Comparison of ENCODE assay signal across 1 cellular context in genomic region chr6:108562503-108562993, GRCh38.
TF ChIP-seq lines count a peak whose summit lies in the region.

No MANE protein-coding gene starts in this region.

TF ChIP-seq in HepG2, 621 proteins besides CTCF, POLR2A, EP300 and RAD21 (continued from another document):
- TF ChIP-seq, protein P1, sequence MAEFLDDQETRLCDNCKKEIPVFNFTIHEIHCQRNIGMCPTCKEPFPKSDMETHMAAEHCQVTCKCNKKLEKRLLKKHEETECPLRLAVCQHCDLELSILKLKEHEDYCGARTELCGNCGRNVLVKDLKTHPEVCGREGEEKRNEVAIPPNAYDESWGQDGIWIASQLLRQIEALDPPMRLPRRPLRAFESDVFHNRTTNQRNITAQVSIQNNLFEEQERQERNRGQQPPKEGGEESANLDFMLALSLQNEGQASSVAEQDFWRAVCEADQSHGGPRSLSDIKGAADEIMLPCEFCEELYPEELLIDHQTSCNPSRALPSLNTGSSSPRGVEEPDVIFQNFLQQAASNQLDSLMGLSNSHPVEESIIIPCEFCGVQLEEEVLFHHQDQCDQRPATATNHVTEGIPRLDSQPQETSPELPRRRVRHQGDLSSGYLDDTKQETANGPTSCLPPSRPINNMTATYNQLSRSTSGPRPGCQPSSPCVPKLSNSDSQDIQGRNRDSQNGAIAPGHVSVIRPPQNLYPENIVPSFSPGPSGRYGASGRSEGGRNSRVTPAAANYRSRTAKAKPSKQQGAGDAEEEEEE (CRISPR knock-in tag; IDR thresholded peaks at IDR 0.05; ENCODE audit: borderline replicate concordance): no peak
- peak; percentile 59; the same call in 1 of the 2 replicates for TF ChIP-seq WIZ (CRISPR knock-in tag; IDR thresholded peaks at IDR 0.05)
- TF ChIP-seq MAZ (IDR thresholded peaks at IDR 0.05; ENCODE audit: borderline replicate concordance, low read depth, low read length): no peak
- no peak for TF ChIP-seq MAZ (CRISPR knock-in tag; IDR thresholded peaks at IDR 0.05; ENCODE audit: low read depth)
- TF ChIP-seq ZNF776 (CRISPR knock-in tag; IDR thresholded peaks at IDR 0.05): no peak
- no peak for TF ChIP-seq ZNF639 (CRISPR knock-in tag; conservative IDR thresholded peaks at IDR 0.05)
- no peak for TF ChIP-seq NFATC3 (CRISPR knock-in tag; IDR thresholded peaks at IDR 0.05)
- TF ChIP-seq, protein P2, sequence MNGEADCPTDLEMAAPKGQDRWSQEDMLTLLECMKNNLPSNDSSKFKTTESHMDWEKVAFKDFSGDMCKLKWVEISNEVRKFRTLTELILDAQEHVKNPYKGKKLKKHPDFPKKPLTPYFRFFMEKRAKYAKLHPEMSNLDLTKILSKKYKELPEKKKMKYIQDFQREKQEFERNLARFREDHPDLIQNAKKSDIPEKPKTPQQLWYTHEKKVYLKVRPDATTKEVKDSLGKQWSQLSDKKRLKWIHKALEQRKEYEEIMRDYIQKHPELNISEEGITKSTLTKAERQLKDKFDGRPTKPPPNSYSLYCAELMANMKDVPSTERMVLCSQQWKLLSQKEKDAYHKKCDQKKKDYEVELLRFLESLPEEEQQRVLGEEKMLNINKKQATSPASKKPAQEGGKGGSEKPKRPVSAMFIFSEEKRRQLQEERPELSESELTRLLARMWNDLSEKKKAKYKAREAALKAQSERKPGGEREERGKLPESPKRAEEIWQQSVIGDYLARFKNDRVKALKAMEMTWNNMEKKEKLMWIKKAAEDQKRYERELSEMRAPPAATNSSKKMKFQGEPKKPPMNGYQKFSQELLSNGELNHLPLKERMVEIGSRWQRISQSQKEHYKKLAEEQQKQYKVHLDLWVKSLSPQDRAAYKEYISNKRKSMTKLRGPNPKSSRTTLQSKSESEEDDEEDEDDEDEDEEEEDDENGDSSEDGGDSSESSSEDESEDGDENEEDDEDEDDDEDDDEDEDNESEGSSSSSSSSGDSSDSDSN (CRISPR knock-in tag; IDR thresholded peaks at IDR 0.05): peak; percentile 20; the same call in 1 of the 2 replicates
- TF ChIP-seq, protein P3, sequence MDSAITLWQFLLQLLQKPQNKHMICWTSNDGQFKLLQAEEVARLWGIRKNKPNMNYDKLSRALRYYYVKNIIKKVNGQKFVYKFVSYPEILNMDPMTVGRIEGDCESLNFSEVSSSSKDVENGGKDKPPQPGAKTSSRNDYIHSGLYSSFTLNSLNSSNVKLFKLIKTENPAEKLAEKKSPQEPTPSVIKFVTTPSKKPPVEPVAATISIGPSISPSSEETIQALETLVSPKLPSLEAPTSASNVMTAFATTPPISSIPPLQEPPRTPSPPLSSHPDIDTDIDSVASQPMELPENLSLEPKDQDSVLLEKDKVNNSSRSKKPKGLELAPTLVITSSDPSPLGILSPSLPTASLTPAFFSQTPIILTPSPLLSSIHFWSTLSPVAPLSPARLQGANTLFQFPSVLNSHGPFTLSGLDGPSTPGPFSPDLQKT (CRISPR knock-in tag; IDR thresholded peaks at IDR 0.05; ENCODE audit: borderline replicate concordance): no peak
- no peak for TF ChIP-seq POGZ (CRISPR knock-in tag; IDR thresholded peaks at IDR 0.05)
- TF ChIP-seq KMT2B (CRISPR knock-in tag; IDR thresholded peaks at IDR 0.05): no peak
- TF ChIP-seq NFIB (CRISPR knock-in tag; IDR thresholded peaks at IDR 0.05; ENCODE audit: borderline replicate concordance): no peak
- no peak for TF ChIP-seq ZNF251 (CRISPR knock-in tag; IDR thresholded peaks at IDR 0.05)
- TF ChIP-seq ZNF83 (CRISPR knock-in tag; IDR thresholded peaks at IDR 0.05; ENCODE audit: borderline replicate concordance): no peak
- TF ChIP-seq NCOA2 (CRISPR knock-in tag; IDR thresholded peaks at IDR 0.05): peak; percentile 43; the same call in 1 of the 2 replicates
- TF ChIP-seq ZNF382 (CRISPR knock-in tag; IDR thresholded peaks at IDR 0.05; ENCODE audit: borderline replicate concordance): no peak
- no peak for TF ChIP-seq ZNF460 (CRISPR knock-in tag; IDR thresholded peaks at IDR 0.05; ENCODE audit: borderline replicate concordance)
- peak; percentile 31; the same call in 1 of the 2 replicates for TF ChIP-seq TBX3 (IDR thresholded peaks at IDR 0.05; ENCODE audit: borderline replicate concordance)
- TF ChIP-seq ZNF761 (CRISPR knock-in tag; conservative IDR thresholded peaks at IDR 0.05): no peak
- TF ChIP-seq ZSCAN21 (CRISPR knock-in tag; IDR thresholded peaks at IDR 0.05; ENCODE audit: borderline replicate concordance): no peak
- TF ChIP-seq NCOA1 (CRISPR knock-in tag; IDR thresholded peaks at IDR 0.05): no peak
- TF ChIP-seq ATF7 (IDR thresholded peaks at IDR 0.05): peak; percentile 53
- TF ChIP-seq ATF7 (CRISPR knock-in tag; IDR thresholded peaks at IDR 0.05): peak; percentile 58; the same call in 1 of the 2 replicates
- TF ChIP-seq ZNF138 (CRISPR knock-in tag; IDR thresholded peaks at IDR 0.05; ENCODE audit: low read depth): no peak
- TF ChIP-seq ATAD3A (CRISPR knock-in tag; IDR thresholded peaks at IDR 0.05): no peak
- no peak for TF ChIP-seq CBX5 (CRISPR knock-in tag; IDR thresholded peaks at IDR 0.05; ENCODE audit: borderline replicate concordance)
- no peak for TF ChIP-seq SNAI1 (CRISPR knock-in tag; IDR thresholded peaks at IDR 0.05; ENCODE audit: borderline replicate concordance)
- no peak for TF ChIP-seq ZSCAN12 (CRISPR knock-in tag; IDR thresholded peaks at IDR 0.05)
- TF ChIP-seq EEA1 (CRISPR knock-in tag; IDR thresholded peaks at IDR 0.05; ENCODE audit: borderline replicate concordance): no peak
- no peak for TF ChIP-seq NFRKB (IDR thresholded peaks at IDR 0.05)
- peak; percentile 33 for TF ChIP-seq AHR (CRISPR knock-in tag; IDR thresholded peaks at IDR 0.05)
- TF ChIP-seq ZNF10 (CRISPR knock-in tag; IDR thresholded peaks at IDR 0.05; ENCODE audit: borderline replicate concordance, low read depth): no peak
- TF ChIP-seq EZH2 (conservative IDR thresholded peaks at IDR 0.05; ENCODE audit: low read depth, low read length): no peak
- no peak for TF ChIP-seq KDM1A (CRISPR knock-in tag; IDR thresholded peaks at IDR 0.05)
- no peak for TF ChIP-seq ZNF160 (CRISPR knock-in tag; IDR thresholded peaks at IDR 0.05)
- no peak for TF ChIP-seq ZNF530 (CRISPR knock-in tag; IDR thresholded peaks at IDR 0.05; ENCODE audit: low read depth)
- TF ChIP-seq ZNF225 (CRISPR knock-in tag; IDR thresholded peaks at IDR 0.05): no peak
- TF ChIP-seq, protein P4, sequence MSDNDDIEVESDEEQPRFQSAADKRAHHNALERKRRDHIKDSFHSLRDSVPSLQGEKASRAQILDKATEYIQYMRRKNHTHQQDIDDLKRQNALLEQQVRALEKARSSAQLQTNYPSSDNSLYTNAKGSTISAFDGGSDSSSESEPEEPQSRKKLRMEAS (IDR thresholded peaks at IDR 0.05): peak; percentile 91
- TF ChIP-seq, protein P5, sequence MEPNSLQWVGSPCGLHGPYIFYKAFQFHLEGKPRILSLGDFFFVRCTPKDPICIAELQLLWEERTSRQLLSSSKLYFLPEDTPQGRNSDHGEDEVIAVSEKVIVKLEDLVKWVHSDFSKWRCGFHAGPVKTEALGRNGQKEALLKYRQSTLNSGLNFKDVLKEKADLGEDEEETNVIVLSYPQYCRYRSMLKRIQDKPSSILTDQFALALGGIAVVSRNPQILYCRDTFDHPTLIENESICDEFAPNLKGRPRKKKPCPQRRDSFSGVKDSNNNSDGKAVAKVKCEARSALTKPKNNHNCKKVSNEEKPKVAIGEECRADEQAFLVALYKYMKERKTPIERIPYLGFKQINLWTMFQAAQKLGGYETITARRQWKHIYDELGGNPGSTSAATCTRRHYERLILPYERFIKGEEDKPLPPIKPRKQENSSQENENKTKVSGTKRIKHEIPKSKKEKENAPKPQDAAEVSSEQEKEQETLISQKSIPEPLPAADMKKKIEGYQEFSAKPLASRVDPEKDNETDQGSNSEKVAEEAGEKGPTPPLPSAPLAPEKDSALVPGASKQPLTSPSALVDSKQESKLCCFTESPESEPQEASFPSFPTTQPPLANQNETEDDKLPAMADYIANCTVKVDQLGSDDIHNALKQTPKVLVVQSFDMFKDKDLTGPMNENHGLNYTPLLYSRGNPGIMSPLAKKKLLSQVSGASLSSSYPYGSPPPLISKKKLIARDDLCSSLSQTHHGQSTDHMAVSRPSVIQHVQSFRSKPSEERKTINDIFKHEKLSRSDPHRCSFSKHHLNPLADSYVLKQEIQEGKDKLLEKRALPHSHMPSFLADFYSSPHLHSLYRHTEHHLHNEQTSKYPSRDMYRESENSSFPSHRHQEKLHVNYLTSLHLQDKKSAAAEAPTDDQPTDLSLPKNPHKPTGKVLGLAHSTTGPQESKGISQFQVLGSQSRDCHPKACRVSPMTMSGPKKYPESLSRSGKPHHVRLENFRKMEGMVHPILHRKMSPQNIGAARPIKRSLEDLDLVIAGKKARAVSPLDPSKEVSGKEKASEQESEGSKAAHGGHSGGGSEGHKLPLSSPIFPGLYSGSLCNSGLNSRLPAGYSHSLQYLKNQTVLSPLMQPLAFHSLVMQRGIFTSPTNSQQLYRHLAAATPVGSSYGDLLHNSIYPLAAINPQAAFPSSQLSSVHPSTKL (CRISPR knock-in tag; IDR thresholded peaks at IDR 0.05): 0 out of 2 replicates have a peak, but pooled peaks have one; percentile 33
- no peak for TF ChIP-seq SATB2 (CRISPR knock-in tag; IDR thresholded peaks at IDR 0.05)
- no peak for TF ChIP-seq ZNF124 (CRISPR knock-in tag; IDR thresholded peaks at IDR 0.05)
- peak; percentile 60; the same call in 1 of the 2 replicates for TF ChIP-seq DMAP1 (CRISPR knock-in tag; IDR thresholded peaks at IDR 0.05)
- TF ChIP-seq ATF1 (CRISPR knock-in tag; IDR thresholded peaks at IDR 0.05): no peak; the same call in 1 of the 2 replicates
- no peak for TF ChIP-seq KLF13 (CRISPR knock-in tag; IDR thresholded peaks at IDR 0.05)
- TF ChIP-seq IRX3 (CRISPR knock-in tag; IDR thresholded peaks at IDR 0.05; ENCODE audit: borderline replicate concordance, low read depth): no peak
- TF ChIP-seq GTF2F1 (IDR thresholded peaks at IDR 0.05; ENCODE audit: low read length): no peak
- TF ChIP-seq ZFP36 (IDR thresholded peaks at IDR 0.05; ENCODE audit: borderline replicate concordance, low read depth, low read length, partially characterized antibody): no peak
- no peak for TF ChIP-seq HIC2 (CRISPR knock-in tag; IDR thresholded peaks at IDR 0.05; ENCODE audit: low read depth)
- TF ChIP-seq SMC3 (IDR thresholded peaks at IDR 0.05; ENCODE audit: low read length): no peak
- TF ChIP-seq SPEN (CRISPR knock-in tag; IDR thresholded peaks at IDR 0.05; ENCODE audit: low read depth): peak; percentile 37; the same call in 1 of the 2 replicates
- TF ChIP-seq ZNF230 (CRISPR knock-in tag; IDR thresholded peaks at IDR 0.05): no peak
- TF ChIP-seq ZNF484 (CRISPR knock-in tag; IDR thresholded peaks at IDR 0.05; ENCODE audit: borderline replicate concordance, low read depth): no peak
- peak; percentile 54; the same call in 1 of the 2 replicates for TF ChIP-seq FOXC1 (CRISPR knock-in tag; IDR thresholded peaks at IDR 0.05; ENCODE audit: borderline replicate concordance)
- TF ChIP-seq ZNF441 (CRISPR knock-in tag; IDR thresholded peaks at IDR 0.05; ENCODE audit: borderline replicate concordance): peak; percentile 41; the same call in 1 of the 2 replicates
- peak; percentile 91 for TF ChIP-seq ZNF652 (CRISPR knock-in tag; IDR thresholded peaks at IDR 0.05; ENCODE audit: borderline replicate concordance, low read depth)
- no peak for TF ChIP-seq RARG (CRISPR knock-in tag; IDR thresholded peaks at IDR 0.05; ENCODE audit: low read depth)
- TF ChIP-seq CBFB (CRISPR knock-in tag; IDR thresholded peaks at IDR 0.05): 0 out of 2 replicates have a peak, but pooled peaks have one; percentile 43
- no peak for TF ChIP-seq ZNF773 (CRISPR knock-in tag; IDR thresholded peaks at IDR 0.05; ENCODE audit: borderline replicate concordance)
- TF ChIP-seq ZNF205 (CRISPR knock-in tag; IDR thresholded peaks at IDR 0.05): 0 out of 2 replicates have a peak, but pooled peaks have one; percentile 44
- peak; percentile 74 for TF ChIP-seq ZFY (CRISPR knock-in tag; IDR thresholded peaks at IDR 0.05)
- TF ChIP-seq ZNF282 (IDR thresholded peaks at IDR 0.05; ENCODE audit: partially characterized antibody): no peak
- no peak for TF ChIP-seq TBL1XR1 (IDR thresholded peaks at IDR 0.05; ENCODE audit: borderline replicate concordance, low read length, partially characterized antibody)
- TF ChIP-seq POGK (CRISPR knock-in tag; conservative IDR thresholded peaks at IDR 0.05): peak; percentile 35; the same call in 1 of the 2 replicates
- TF ChIP-seq PHF5A (CRISPR knock-in tag; IDR thresholded peaks at IDR 0.05; ENCODE audit: low read depth, unreplicated experiment): no peak
- 0 out of 2 replicates have a peak, but pooled peaks have one; percentile 57 for TF ChIP-seq ZBTB21 (CRISPR knock-in tag; IDR thresholded peaks at IDR 0.05)
